20 cellular contexts compared by ENCODE assay signal in genomic region chr2:79271456-79271855, GRCh38.
DNase-seq lines count a peak whose midpoint lies in the region; ATAC-seq and TF ChIP-seq lines count a peak whose summit lies in the region.
"Had no signal": no experiment of that assay in that cellular context is flagged by ENCODE, and none has a peak within 500 bp of the region (broad histone marks: within the 10 kb centered on the region; RNA-seq: fewer than 3 reads in every experiment).

No MANE protein-coding gene starts in this region.

- no peak for TF ChIP-seq CTCF in progenitor cell of endocrine pancreas (IDR thresholded peaks at IDR 0.05; ENCODE audit: unreplicated experiment)

- H3K27ac Mint-ChIP-seq in progenitor cell of endocrine pancreas = peak overlapping the region; percentile 56
- H3K27ac Mint-ChIP-seq: CD4-positive, CD25-positive, alpha-beta regulatory T cell; CD8-positive, alpha-beta memory T cell; HFFc6; IgD-negative memory B cell had no signal

- no peaks in the 10 kb centered on the region for H3K27me3 Mint-ChIP-seq in progenitor cell of endocrine pancreas
- H3K27me3 Mint-ChIP-seq: CD4-positive, CD25-positive, alpha-beta regulatory T cell; CD8-positive, alpha-beta memory T cell; IgD-negative memory B cell had no signal

- H3K36me3 Mint-ChIP-seq in progenitor cell of endocrine pancreas (ENCODE audit: insufficient read depth) = peaks cover 2% of the 10 kb centered on the region
- H3K36me3 Mint-ChIP-seq: CD4-positive, CD25-positive, alpha-beta regulatory T cell; CD8-positive, alpha-beta memory T cell had no signal

- peak; percentile 33 for DNase-seq in ELF-1 (ENCODE audit: low read depth, low spot score)
- peak; percentile 37 for DNase-seq in SK-N-DZ (ENCODE audit: low spot score)
- peak; percentile 87 for DNase-seq in islet precursor cell
- no peak for DNase-seq in progenitor cell of endocrine pancreas (ENCODE audit: low spot score, unreplicated experiment)
- no peak for DNase-seq in cerebellar cortex (ENCODE audit: low spot score)
- DNase-seq in stimulated activated CD8-positive, alpha-beta memory T cell treated with anti-CD3 and anti-CD28 coated beads, Interleukin-4, amount 100 ng/mL, for 48 hours = no peak
- DNase-seq: ACHN; BE2C; C1 segment of cervical spinal cord; CD4-positive, CD25-positive, alpha-beta regulatory T cell; CD8-positive, alpha-beta memory T cell; COR-L47; GDM1; GOT3; H7; HFFc6 had no signal

- no peaks in the 10 kb centered on the region for H3K9me3 Mint-ChIP-seq in progenitor cell of endocrine pancreas (ENCODE audit: low read depth)

- H3K4me1 Mint-ChIP-seq in progenitor cell of endocrine pancreas (ENCODE audit: low read depth) = peaks cover 21% of the 10 kb centered on the region
- H3K4me1 Mint-ChIP-seq: CD4-positive, CD25-positive, alpha-beta regulatory T cell; CD8-positive, alpha-beta memory T cell; IgD-negative memory B cell had no signal

- ATAC-seq in GM21390 (IDR thresholded peaks at IDR 0.05; ENCODE audit: unreplicated experiment) = no peak
- ATAC-seq: HCT116, HepG2 had no signal

- no peak overlapping the region for H3K4me3 Mint-ChIP-seq in progenitor cell of endocrine pancreas (ENCODE audit: low read depth)
- H3K4me3 Mint-ChIP-seq: CD8-positive, alpha-beta memory T cell; HFFc6 had no signal

Comparison
In these comparisons a context has a peak if more than half of its experiments do, and no peak if none do; other contexts are left out.
1. DNase-seq: peak in ELF-1 (single experiment), SK-N-DZ (single experiment) and islet precursor cell (single experiment); none in progenitor cell of endocrine pancreas (single experiment), cerebellar cortex (single experiment) and stimulated activated CD8-positive, alpha-beta memory T cell treated with anti-CD3 and anti-CD28 coated beads, Interleukin-4, amount 100 ng/mL, for 48 hours (single experiment).